Comparison of ENCODE assay signal across 28 cellular contexts in the genomic region with DNA sequence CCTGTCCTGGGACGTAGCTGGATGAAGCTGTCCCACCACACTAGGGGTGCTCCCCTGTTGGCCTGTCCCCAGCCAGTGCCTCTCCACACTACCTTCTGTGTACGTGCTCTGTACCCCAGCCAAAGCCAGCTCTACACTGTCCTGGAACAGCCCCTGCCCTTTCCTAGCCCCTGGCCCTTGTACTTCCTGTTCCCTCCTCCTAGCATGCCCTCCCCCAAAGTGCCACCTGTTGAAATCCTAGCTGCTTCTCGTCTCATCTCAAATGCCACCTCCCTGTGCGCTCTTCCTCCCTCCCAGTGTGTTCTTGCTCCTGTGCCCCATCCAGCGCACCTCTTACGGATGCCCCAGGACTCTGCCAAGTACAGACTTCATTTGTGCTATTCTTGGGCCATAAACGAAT.
"Had no signal": no experiment of that assay in that cellular context is flagged by ENCODE, and none has a peak within 500 bp of the region (broad histone marks: within the 10 kb centered on the region; RNA-seq: fewer than 3 reads in every experiment).

No MANE protein-coding gene starts in this region.

- H3K27ac ChIP-seq: colonic mucosa, epithelial cell of prostate, esophagus squamous epithelium, hepatocyte, right lobe of liver, testis, transverse colon, VCaP had no signal

- FAIRE-seq: bronchial epithelial cell, endometrium, frontal cortex, keratinocyte, urothelium cell line had no signal

- H3K79me2 ChIP-seq: hepatocyte had no signal

- DNase-seq: activated CD4-positive, alpha-beta T cell treated with anti-CD3 and anti-CD28 coated beads for 4 hours; activated CD4-positive, alpha-beta T cell treated with anti-CD3 and anti-CD28 coated beads, Interleukin-2, amount 50 U/mL, for 4 hours; activated effector memory CD4-positive, alpha-beta T cell treated with Interleukin-2 at 50 U/mL for 16 hours; activated naive CD4-positive, alpha-beta T cell treated with Interleukin-2 at 50 U/mL for 16 hours; activated T-cell treated with anti-CD3 and anti-CD28 coated beads for 4 hours; anterior cingulate cortex; cerebellar nuclear complex; colonic mucosa; effector CD8-positive, alpha-beta T cell; esophagus squamous epithelium; glutamatergic neuron; left colon; naive B cell; posterior cingulate gyrus; right lobe of liver; stimulated activated CD4-positive, alpha-beta T cell treated with anti-CD3 and anti-CD28 coated beads, Interleukin-2, amount 100 ng/mL, for 48 hours; stimulated activated naive CD8-positive, alpha-beta T cell treated with anti-CD3 and anti-CD28 coated beads, Interleukin-15, Interleukin-2, amounts not matched to agents 100 U/mL and 50 U/mL, for 24 hours; testis; transverse colon had no signal

- H3K9me3 ChIP-seq: colonic mucosa, esophagus squamous epithelium, right lobe of liver, testis, transverse colon had no signal

- H3K27me3 ChIP-seq: colonic mucosa, hepatocyte, right lobe of liver, testis, transverse colon had no signal

- ATAC-seq: left colon; stimulated activated naive CD8-positive, alpha-beta T cell treated with anti-CD3 and anti-CD28 coated beads, Interleukin-15, Interleukin-2, amounts not matched to agents 100 U/mL and 50 U/mL, for 24 hours had no signal

- H3K4me3 ChIP-seq: colonic mucosa, esophagus squamous epithelium, hepatocyte, lung, right lobe of liver, testis, transverse colon had no signal

- H3K4me1 ChIP-seq: colonic mucosa, right lobe of liver, testis, transverse colon had no signal

- H3K36me3 ChIP-seq: colonic mucosa, esophagus squamous epithelium, right lobe of liver, transverse colon had no signal

- H2AFZ ChIP-seq: hepatocyte had no signal

- H3K4me2 ChIP-seq: hepatocyte had no signal
